Comparison of ENCODE assay signal across 8 cellular contexts in the genomic region with DNA sequence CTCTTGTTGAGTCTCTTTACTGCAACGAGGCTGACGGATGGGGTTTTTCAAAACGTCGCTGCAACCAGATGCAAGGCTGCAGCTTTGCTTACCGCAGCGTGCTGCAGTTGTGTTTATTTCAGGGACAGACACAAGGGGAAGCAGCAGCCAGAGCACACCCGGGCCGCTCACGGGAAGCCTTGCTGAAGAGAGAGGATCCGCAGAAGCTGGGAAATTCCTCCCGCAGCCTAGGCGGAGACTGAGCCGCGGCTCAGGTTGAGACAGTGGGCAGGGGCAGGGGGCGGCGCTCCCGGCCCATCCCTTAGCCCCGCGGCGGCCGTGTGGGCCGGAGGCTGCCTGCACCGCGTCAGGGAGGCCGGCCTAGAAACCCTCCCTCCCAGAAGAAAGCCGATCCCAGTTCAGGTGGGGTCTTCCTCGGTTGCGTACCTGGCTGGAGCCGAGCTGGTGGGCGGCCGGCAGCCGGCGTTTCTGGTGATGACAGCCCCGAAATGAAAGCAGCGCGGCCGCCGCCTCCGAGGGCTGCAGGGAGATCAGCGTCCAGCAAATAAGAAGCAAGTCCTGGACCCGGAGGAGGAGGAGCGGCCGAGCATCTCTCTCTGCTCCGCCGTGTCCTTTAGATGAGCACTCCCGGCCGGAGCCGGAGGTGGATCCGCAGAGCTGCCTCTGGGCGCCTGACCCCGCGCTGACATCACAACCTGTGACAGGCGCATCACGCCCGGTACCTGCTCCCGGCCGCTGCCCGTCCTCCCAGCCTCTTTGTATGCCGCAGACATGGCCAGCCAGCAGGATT. TPM values are rescaled to one million over a fixed set of nuclear protein-coding genes. Genes with fewer than 3 reads are reported as not detected.
DNase-seq lines count a peak whose midpoint lies in the region; ATAC-seq and TF ChIP-seq lines count a peak whose summit lies in the region.

A gene (plus strand): TSS at position 750 of the 790 bp plus-strand sequence. CDS start 22 bp downstream, at position 772.

- H3K4me1 Mint-ChIP-seq in CD4-positive, alpha-beta memory T cell: peaks cover 10 to 47% (median 36%) of the 10 kb centered on the region in 4 donors
- peaks cover 49% of the 10 kb centered on the region for H3K4me1 Mint-ChIP-seq in activated T-helper 2 cell treated with anti-CD3 and anti-CD28 coated beads, Interferon-gamma antibody, Interleukin-2, Interleukin-4, amounts not matched to agents 10 μg/mL and 5 μg/mL and 100 μg/mL, durations not matched to agents 14 hours and 24 hours and 36 hours (ENCODE audit: low read depth)
- peaks cover 4 to 30% (median 13%) of the 10 kb centered on the region in 4 donors for H3K4me1 Mint-ChIP-seq in naive thymus-derived CD8-positive, alpha-beta T cell
- peaks cover 13% of the 10 kb centered on the region for H3K4me1 Mint-ChIP-seq in stimulated activated naive CD8-positive, alpha-beta T cell treated with anti-CD3 and anti-CD28 coated beads, Interleukin-15, amount 100 ng/mL, for 72 hours

- H3K9me3 ChIP-seq in CD4-positive, alpha-beta memory T cell (ENCODE audit: control insufficient read depth in 1 of 2, low read length in 2 of 2): no peaks in the 10 kb centered on the region
- H3K9me3 ChIP-seq in OCI-LY7 (ENCODE audit: low read length): no peaks in the 10 kb centered on the region

- H3K9me3 Mint-ChIP-seq in CD4-positive, alpha-beta memory T cell: no peaks in the 10 kb centered on the region
- no peaks in the 10 kb centered on the region for H3K9me3 Mint-ChIP-seq in activated T-helper 2 cell treated with anti-CD3 and anti-CD28 coated beads, Interferon-gamma antibody, Interleukin-2, Interleukin-4, amounts not matched to agents 10 μg/mL and 5 μg/mL and 100 μg/mL, durations not matched to agents 14 hours and 24 hours and 36 hours
- H3K9me3 Mint-ChIP-seq in naive thymus-derived CD8-positive, alpha-beta T cell: no peaks in the 10 kb centered on the region
- H3K9me3 Mint-ChIP-seq in stimulated activated naive CD8-positive, alpha-beta T cell treated with anti-CD3 and anti-CD28 coated beads, Interleukin-15, amount 100 ng/mL, for 72 hours: no peaks in the 10 kb centered on the region

- no TSS peak for BruUV-seq in OCI-LY7 (replicated peaks; lab: Mats Ljungman, UMichigan)

- no peaks in the 10 kb centered on the region for H3K36me3 ChIP-seq in CD4-positive, alpha-beta memory T cell (ENCODE audit: insufficient read depth, low read length)
- H3K36me3 ChIP-seq in OCI-LY7 (ENCODE audit: insufficient read depth, low read length): no peaks in the 10 kb centered on the region

- H3K79me2 ChIP-seq in OCI-LY7 (ENCODE audit: insufficient read depth, low read depth, low read length): no peaks in the 10 kb centered on the region

- H3K27me3 ChIP-seq in CD4-positive, alpha-beta memory T cell (ENCODE audit: insufficient read depth, low read length): no peaks in the 10 kb centered on the region

- H3K4me2 ChIP-seq in OCI-LY7 (ENCODE audit: low read length): peak within 1 kb of the TSS; percentile 92

- DNase-seq in CD4-positive, alpha-beta memory T cell: peak; percentile 36 to 67 (median 50)
- DNase-seq in OCI-LY7 (ENCODE audit: low spot score) (peak; percentile 49), fibroblast of mammary gland (ENCODE audit: low read depth) (peak; percentile 53)
- peak; percentile 31 for DNase-seq in activated T-helper 2 cell treated with anti-CD3 and anti-CD28 coated beads, Interferon-gamma antibody, Interleukin-2, Interleukin-4, amounts not matched to agents 10 μg/mL and 5 μg/mL and 100 μg/mL, durations not matched to agents 14 hours and 24 hours and 36 hours (ENCODE audit: low spot score)
- peak; percentile 17 to 67 (median 28) for DNase-seq in naive thymus-derived CD8-positive, alpha-beta T cell
- peak; percentile 43 to 46 for DNase-seq in stimulated activated naive CD8-positive, alpha-beta T cell treated with anti-CD3 and anti-CD28 coated beads, Interleukin-15, amount 100 ng/mL, for 72 hours

- H4K20me1 ChIP-seq in OCI-LY7 (ENCODE audit: insufficient read depth, low read length): no peaks in the 10 kb centered on the region

- H3K27me3 Mint-ChIP-seq in CD4-positive, alpha-beta memory T cell: peaks cover 0 to 2% of the 10 kb centered on the region in 2 donors
- H3K27me3 Mint-ChIP-seq in activated T-helper 2 cell treated with anti-CD3 and anti-CD28 coated beads, Interferon-gamma antibody, Interleukin-2, Interleukin-4, amounts not matched to agents 10 μg/mL and 5 μg/mL and 100 μg/mL, durations not matched to agents 14 hours and 24 hours and 36 hours (ENCODE audit: low read depth): peaks cover 5% of the 10 kb centered on the region
- H3K27me3 Mint-ChIP-seq in naive thymus-derived CD8-positive, alpha-beta T cell: peaks cover 10 to 18% (median 12%) of the 10 kb centered on the region in 5 donors
- H3K27me3 Mint-ChIP-seq in stimulated activated naive CD8-positive, alpha-beta T cell treated with anti-CD3 and anti-CD28 coated beads, Interleukin-15, amount 100 ng/mL, for 72 hours: peaks cover 15% of the 10 kb centered on the region

- TF ChIP-seq CTCF in OCI-LY7 (conservative IDR thresholded peaks at IDR 0.05; ENCODE audit: low read length) (no peak), fibroblast of mammary gland (conservative IDR thresholded peaks at IDR 0.05; ENCODE audit: control insufficient read depth, insufficient read depth, low read depth, low read length) (peak; percentile 23)

- intact Hi-C loops in CD4-positive, alpha-beta memory T cell (cut with micrococcal nuclease): loop anchor here (2.0 to 10.0 kb wide), 2 partner anchors 16 to 114 kb away; no protein-coding TSS in a partner anchor
- intact Hi-C loops in OCI-LY7 (cut with micrococcal nuclease; ENCODE audit: unreplicated experiment): loop anchor here (10.0 kb wide), 1 partner anchor 1514 kb away; no protein-coding TSS in a partner anchor
- intact Hi-C loops in activated T-helper 2 cell treated with anti-CD3 and anti-CD28 coated beads, Interferon-gamma antibody, Interleukin-2, Interleukin-4, amounts not matched to agents 10 μg/mL and 5 μg/mL and 100 μg/mL, durations not matched to agents 14 hours and 24 hours and 36 hours (cut with micrococcal nuclease): loop anchor here (1.0 to 10.0 kb wide), 6 partner anchors 16 to 504 kb away; a partner anchor contains a TSS

- peak within 1 kb of the TSS; percentile 57 for H3K27ac ChIP-seq in CD4-positive, alpha-beta memory T cell (ENCODE audit: low read depth, low read length)
- no peak within 1 kb of the TSS for H3K27ac ChIP-seq in OCI-LY7 (ENCODE audit: low read depth, low read length, poor library complexity, severe bottlenecking)

- H3K36me3 Mint-ChIP-seq in CD4-positive, alpha-beta memory T cell: peaks cover 0 to 6% of the 10 kb centered on the region in 2 donors
- H3K36me3 Mint-ChIP-seq in activated T-helper 2 cell treated with anti-CD3 and anti-CD28 coated beads, Interferon-gamma antibody, Interleukin-2, Interleukin-4, amounts not matched to agents 10 μg/mL and 5 μg/mL and 100 μg/mL, durations not matched to agents 14 hours and 24 hours and 36 hours (ENCODE audit: low read depth): peaks cover 2% of the 10 kb centered on the region
- H3K36me3 Mint-ChIP-seq in naive thymus-derived CD8-positive, alpha-beta T cell: peaks cover 0 to 3% (median 0%) of the 10 kb centered on the region in 3 donors

- H3K4me3 Mint-ChIP-seq in CD4-positive, alpha-beta memory T cell: peak within 1 kb of the TSS; percentile 88 to 94 (median 90)
- peak within 1 kb of the TSS; percentile 94 for H3K4me3 Mint-ChIP-seq in activated T-helper 2 cell treated with anti-CD3 and anti-CD28 coated beads, Interferon-gamma antibody, Interleukin-2, Interleukin-4, amounts not matched to agents 10 μg/mL and 5 μg/mL and 100 μg/mL, durations not matched to agents 14 hours and 24 hours and 36 hours (ENCODE audit: low read depth)
- H3K4me3 Mint-ChIP-seq in naive thymus-derived CD8-positive, alpha-beta T cell: peak within 1 kb of the TSS; percentile 85 to 95 (median 91)
- peak within 1 kb of the TSS; percentile 69 to 85 for H3K4me3 Mint-ChIP-seq in stimulated activated naive CD8-positive, alpha-beta T cell treated with anti-CD3 and anti-CD28 coated beads, Interleukin-15, amount 100 ng/mL, for 72 hours

- peaks cover 27% of the 10 kb centered on the region for H3K4me1 ChIP-seq in CD4-positive, alpha-beta memory T cell (ENCODE audit: insufficient read depth, low read length)
- H3K4me1 ChIP-seq in OCI-LY7 (ENCODE audit: insufficient read depth, low read length, poor library complexity, severe bottlenecking): peaks cover 9% of the 10 kb centered on the region

- peak within 1 kb of the TSS; percentile 31 to 57 for H3K4me3 ChIP-seq in CD4-positive, alpha-beta memory T cell (ENCODE audit: low read length in 2 of 2)
- H3K4me3 ChIP-seq in OCI-LY7 (ENCODE audit: low read depth, low read length, poor library complexity, severe bottlenecking) (peak within 1 kb of the TSS; percentile 70), fibroblast of mammary gland (ENCODE audit: control insufficient read depth, low read depth, low read length) (peak within 1 kb of the TSS; percentile 70)

- no peaks in the 10 kb centered on the region for H3K9me2 ChIP-seq in OCI-LY7 (ENCODE audit: insufficient read depth, low read length)

- CTCF ChIA-PET in CD4-positive, alpha-beta memory T cell (lab: Charles Lee; ENCODE audit: partially characterized antibody): interaction anchor here (1.0 to 1.5 kb wide), 4 partner anchors 11 to 133 kb away, joined by 3 to 4 read pairs (median 3); no protein-coding TSS in a partner anchor
- CTCF ChIA-PET in OCI-LY7 (lab: Charles Lee; ENCODE audit: unreplicated experiment): interaction anchor here (0.6 kb wide), 1 partner anchor 615 kb away, joined by 3 read pairs; no protein-coding TSS in a partner anchor

- ATAC-seq in GM19397 (IDR thresholded peaks at IDR 0.05; ENCODE audit: unreplicated experiment): peak; percentile 75
- ATAC-seq in HG03521 (IDR thresholded peaks at IDR 0.05; ENCODE audit: unreplicated experiment): peak; percentile 82
- peak; percentile 79 to 81 for ATAC-seq in naive thymus-derived CD8-positive, alpha-beta T cell
- peak; percentile 85 for ATAC-seq in stimulated activated naive CD8-positive, alpha-beta T cell treated with anti-CD3 and anti-CD28 coated beads, Interleukin-15, amount 100 ng/mL, for 72 hours

- POLR2A ChIA-PET in CD4-positive, alpha-beta memory T cell (lab: Charles Lee; ENCODE audit: partially characterized antibody): interaction anchor here (0.7 to 2.1 kb wide), 5 partner anchors 10 to 283 kb away, joined by 3 to 12 read pairs (median 5); a partner anchor contains a TSS
- POLR2A ChIA-PET in OCI-LY7 (lab: Charles Lee): interaction anchor here (0.6 to 2.9 kb wide), 5 partner anchors 8 to 791 kb away, joined by 3 to 16 read pairs (median 5); no protein-coding TSS in a partner anchor
- POLR2A ChIA-PET in naive thymus-derived CD8-positive, alpha-beta T cell (lab: Charles Lee): no interaction called here

- peak within 1 kb of the TSS; percentile 27 to 89 (median 85) for H3K27ac Mint-ChIP-seq in CD4-positive, alpha-beta memory T cell
- H3K27ac Mint-ChIP-seq in activated T-helper 2 cell treated with anti-CD3 and anti-CD28 coated beads, Interferon-gamma antibody, Interleukin-2, Interleukin-4, amounts not matched to agents 10 μg/mL and 5 μg/mL and 100 μg/mL, durations not matched to agents 14 hours and 24 hours and 36 hours: peak within 1 kb of the TSS; percentile 89
- peak within 1 kb of the TSS; percentile 43 to 91 (median 76) for H3K27ac Mint-ChIP-seq in naive thymus-derived CD8-positive, alpha-beta T cell
- H3K27ac Mint-ChIP-seq in stimulated activated naive CD8-positive, alpha-beta T cell treated with anti-CD3 and anti-CD28 coated beads, Interleukin-15, amount 100 ng/mL, for 72 hours: peak within 1 kb of the TSS; percentile 77 to 94

- H2AFZ ChIP-seq in OCI-LY7 (ENCODE audit: low read length): peak within 1 kb of the TSS; percentile 90

RNA-seq across cellular contexts. Expression of the gene that starts here (rescaled TPM):
- 10 to 100 TPM; 15.8 to 19.2 TPM for total RNA-seq in CD4-positive, alpha-beta memory T cell
- polyA plus RNA-seq in CD4-positive, alpha-beta memory T cell: 1 to 10 TPM; 2.3 to 7.7 TPM
- total RNA-seq in OCI-LY7 (2014; rRNA removed; shearing (Covaris generic)): 3.0 and 7.1 TPM in 2 replicates
- 6.2 and 7.0 TPM in 2 replicates for total RNA-seq in OCI-LY7 (2022)
- 3.7 and 7.4 TPM in 2 replicates for total RNA-seq in activated T-helper 2 cell treated with anti-CD3 and anti-CD28 coated beads, Interferon-gamma antibody, Interleukin-2, Interleukin-4, amounts not matched to agents 10 μg/mL and 5 μg/mL and 100 μg/mL, durations not matched to agents 14 hours and 24 hours and 36 hours
- total RNA-seq in naive thymus-derived CD8-positive, alpha-beta T cell: 1 to 10 TPM; 1.2 to 1.4 TPM
- polyA plus RNA-seq in naive thymus-derived CD8-positive, alpha-beta T cell: under 1 TPM; 0.08 to 0.40 (median 0.40) TPM
